ENCODE assay signal across 8 cellular contexts in the genomic region with DNA sequence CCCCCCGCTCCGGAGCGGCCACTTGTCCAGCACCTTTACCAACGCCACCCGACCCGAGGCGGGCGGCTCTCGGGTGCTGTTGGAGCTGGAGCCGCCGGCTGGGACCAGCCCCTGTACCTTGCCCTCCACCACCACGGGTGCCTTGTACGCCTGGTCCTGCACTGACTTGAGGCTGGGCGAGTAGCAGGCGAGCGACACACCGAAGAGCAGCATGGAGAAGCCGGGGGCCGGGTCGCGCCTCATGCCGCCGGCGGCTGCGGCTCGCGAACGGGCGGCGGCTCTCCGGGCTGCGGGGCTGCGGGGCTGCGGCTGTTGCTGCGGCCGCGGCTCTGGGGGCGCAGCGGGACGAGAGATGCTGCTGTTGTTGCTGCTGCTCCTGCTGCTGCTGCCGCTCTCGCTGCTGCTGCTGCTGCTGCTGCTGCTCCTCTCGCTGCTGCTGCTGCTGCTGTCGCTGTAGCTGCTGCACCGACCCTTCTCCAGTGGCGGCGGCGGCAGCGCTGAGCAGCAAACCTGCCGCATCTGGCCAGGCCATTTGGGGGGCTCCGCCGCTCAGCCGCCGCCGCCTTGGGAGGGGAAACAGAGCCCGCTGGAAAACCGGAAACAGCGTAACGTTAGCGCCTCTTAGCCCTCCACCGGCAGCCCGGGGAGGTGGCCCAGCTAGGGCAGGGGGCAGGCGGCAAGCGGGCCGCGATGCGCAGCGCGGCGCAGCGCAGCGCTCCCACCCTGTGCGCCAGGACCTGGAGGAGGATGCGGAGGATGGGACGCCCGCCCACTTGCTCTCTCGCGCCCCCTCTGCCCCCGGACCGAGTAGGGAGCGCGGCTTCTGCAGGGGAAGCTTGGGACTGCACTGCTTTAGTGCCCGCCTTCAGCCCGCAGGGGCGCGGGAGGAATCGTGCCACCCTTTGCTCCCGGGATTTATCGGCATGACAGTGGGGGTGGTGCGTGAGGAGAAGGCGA. TPM values are rescaled to one million over a fixed set of nuclear protein-coding genes. Genes with fewer than 3 reads are reported as not detected.
DNase-seq lines count a peak whose midpoint lies in the region; ATAC-seq and TF ChIP-seq lines count a peak whose summit lies in the region.

A gene (minus strand): TSS at position 749 of the 957 bp plus-strand sequence.

- peak; percentile 76 for ATAC-seq in GM19455 (IDR thresholded peaks at IDR 0.05; ENCODE audit: unreplicated experiment)
- peak; percentile 91 for ATAC-seq in Right ventricle myocardium superior (ENCODE audit: poor library complexity)

- in situ Hi-C loops in SK-MEL-5 (cut with HindIII; ENCODE audit: low pct_unique_long_range_greater_than_20kb, low sequenced_read_pairs), result no loop called here

- DNase-seq in CD8-positive, alpha-beta memory T cell, result peak; percentile 48 to 77 (median 52)
- peak in 1 of 2 experiments; percentile 7 for DNase-seq in HL-60 (ENCODE audit: low read depth in 1 of 2, low spot score in 1 of 2)
- DNase-seq in SK-MEL-5 (ENCODE audit: low read depth, low spot score), result peak; percentile 83
- peak; percentile 81 for DNase-seq in Right ventricle myocardium superior
- peak; percentile 69 to 86 (median 84) for DNase-seq in ovary
- peak; percentile 67 to 73 for DNase-seq in uterus

- POLR2A ChIA-PET in CD8-positive, alpha-beta memory T cell (lab: Charles Lee), result interaction anchor here (1.5 kb wide), 1 partner anchor 11 kb away, joined by 4 read pairs; no protein-coding TSS in a partner anchor

- H3K9me3 ChIP-seq in CD8-positive, alpha-beta memory T cell (ENCODE audit: low read length), result no peaks in the 10 kb centered on the region
- H3K9me3 ChIP-seq in ovary, result no peaks in the 10 kb centered on the region
- no peaks in the 10 kb centered on the region for H3K9me3 ChIP-seq in uterus

- H3K27ac ChIP-seq in CD8-positive, alpha-beta memory T cell (ENCODE audit: low read depth, low read length), result no peak within 1 kb of the TSS
- H3K27ac ChIP-seq in HL-60 (replicated peaks) (no peak within 1 kb of the TSS), ovary (peak within 1 kb of the TSS; percentile 49 to 75), uterus (peak within 1 kb of the TSS; percentile 37 to 57)

- H3K4me3 Mint-ChIP-seq in CD8-positive, alpha-beta memory T cell, result peak within 1 kb of the TSS; percentile 67 to 90 (median 74)
- peak within 1 kb of the TSS; percentile 76 for H3K4me3 Mint-ChIP-seq in activated naive CD8-positive, alpha-beta T cell

- H3K4me1 Mint-ChIP-seq in CD8-positive, alpha-beta memory T cell, result peaks cover 12 to 42% (median 33%) of the 10 kb centered on the region in 3 donors
- peaks cover 16% of the 10 kb centered on the region for H3K4me1 Mint-ChIP-seq in activated naive CD8-positive, alpha-beta T cell (ENCODE audit: low read depth)

- CTCF ChIA-PET in CD8-positive, alpha-beta memory T cell (lab: Charles Lee), result interaction anchor here (0.9 to 1.8 kb wide), 9 partner anchors 8 to 255 kb away, joined by 3 to 12 read pairs (median 3); no protein-coding TSS in a partner anchor

- H3K27me3 ChIP-seq in CD8-positive, alpha-beta memory T cell (ENCODE audit: insufficient read depth, low read length, poor library complexity, severe bottlenecking), result peaks cover 41% of the 10 kb centered on the region
- peaks cover 12% of the 10 kb centered on the region for H3K27me3 ChIP-seq in HL-60 (ENCODE audit: insufficient read depth, poor library complexity, severe bottlenecking)
- H3K27me3 ChIP-seq in ovary, result no peaks in the 10 kb centered on the region
- H3K27me3 ChIP-seq in uterus, result no peaks in the 10 kb centered on the region

- peak within 1 kb of the TSS in 1 of 8 donors; percentile 51 for H3K27ac Mint-ChIP-seq in CD8-positive, alpha-beta memory T cell
- no peak within 1 kb of the TSS for H3K27ac Mint-ChIP-seq in activated naive CD8-positive, alpha-beta T cell

- 0 to 1% (median 1%) methylated on average over 53 to 91 of the region's 91 CpGs for WGBS in ovary, 3 donors

- H3K27me3 Mint-ChIP-seq in CD8-positive, alpha-beta memory T cell, result peaks cover 33 to 52% of the 10 kb centered on the region in 2 donors
- H3K27me3 Mint-ChIP-seq in activated naive CD8-positive, alpha-beta T cell, result peaks cover 38% of the 10 kb centered on the region

- no peaks in the 10 kb centered on the region for H3K36me3 ChIP-seq in CD8-positive, alpha-beta memory T cell (ENCODE audit: insufficient read depth, low read length)
- H3K36me3 ChIP-seq in ovary (no peaks in the 10 kb centered on the region), uterus (no peaks in the 10 kb centered on the region)

- H3K9me3 Mint-ChIP-seq in CD8-positive, alpha-beta memory T cell, result peaks cover 0 to 1% (median 0%) of the 10 kb centered on the region in 5 donors
- H3K9me3 Mint-ChIP-seq in activated naive CD8-positive, alpha-beta T cell (ENCODE audit: low read depth), result no peaks in the 10 kb centered on the region

- TF ChIP-seq POLR2A in ovary (IDR thresholded peaks at IDR 0.05) (no peak), uterus (IDR thresholded peaks at IDR 0.05) (no peak)

- H3K4me1 ChIP-seq in CD8-positive, alpha-beta memory T cell (ENCODE audit: insufficient read depth, low read length), result peaks cover 13% of the 10 kb centered on the region
- H3K4me1 ChIP-seq in ovary (ENCODE audit: insufficient read depth) (peaks cover 4% of the 10 kb centered on the region), uterus (peaks cover 0 to 4% of the 10 kb centered on the region in 2 donors)

- no peak for TF ChIP-seq EP300 in ovary (IDR thresholded peaks at IDR 0.05)

- peak within 1 kb of the TSS; percentile 49 for H3K4me3 ChIP-seq in CD8-positive, alpha-beta memory T cell (ENCODE audit: low read length)
- H3K4me3 ChIP-seq in HL-60 (replicated peaks; ENCODE audit: insufficient read depth, low read length) (peak within 1 kb of the TSS; percentile 43), ovary (peak within 1 kb of the TSS; percentile 48), uterus (peak within 1 kb of the TSS; percentile 50 to 75)

- TF ChIP-seq CTCF in HL-60 (IDR thresholded peaks at IDR 0.05; ENCODE audit: insufficient read depth, low read length) (no peak), ovary (IDR thresholded peaks at IDR 0.05) (peak; percentile 35 to 62 (median 58)), uterus (IDR thresholded peaks at IDR 0.05) (peak; percentile 33 to 78 (median 56))

- intact Hi-C loops in Right ventricle myocardium superior (cut with DNase I) (no loop called here), ovary (cut with DNase I) (no loop called here), uterus (cut with DNase I; ENCODE audit: low total_unique reads) (no loop called here)

- H3K36me3 Mint-ChIP-seq in CD8-positive, alpha-beta memory T cell, result peaks cover 0 to 3% (median 0%) of the 10 kb centered on the region in 3 donors
- no peaks in the 10 kb centered on the region for H3K36me3 Mint-ChIP-seq in activated naive CD8-positive, alpha-beta T cell

RNA-seq across cellular contexts. Expression of the gene that starts here (rescaled TPM):
- total RNA-seq in CD8-positive, alpha-beta memory T cell, result under 1 TPM; 0.18 to 0.24 TPM
- not detected for polyA plus RNA-seq in CD8-positive, alpha-beta memory T cell
- 7.3 and 7.8 TPM in 2 replicates for total RNA-seq in SK-MEL-5 (2014; rRNA removed; shearing (Covaris generic))
- 8.5 and 9.5 TPM in 2 replicates for polyA plus RNA-seq in SK-MEL-5 (2015; cell fraction: cytosol; rRNA removed)
- polyA plus RNA-seq in SK-MEL-5 (2015; cell fraction: nucleus; rRNA removed), result 12.1 and 15.1 TPM in 2 replicates
- 2.1 TPM for total RNA-seq in Right ventricle myocardium superior
- total RNA-seq in ovary, result 10 to 100 TPM in 5 of 7 donors, 1 to 10 TPM in 2; 6.4 to 32.6 (median 25.5) TPM
- polyA plus RNA-seq in ovary, result 10 to 100 TPM in 1 of 2 donors, 1 to 10 TPM in 1; 2.6 to 10.1 TPM
- total RNA-seq in uterus, result 10 to 100 TPM in 1 of 4 donors, 1 to 10 TPM in 2, not detected in 1; 2.5 to 21.2 (median 4.5) TPM

Comparison
In these comparisons a context has a peak if more than half of its experiments do, and no peak if none do; other contexts are left out.
1. Peak in DNase-seq and H3K4me3 ChIP-seq in CD8-positive, alpha-beta memory T cell; RNA of the gene not detected or under 1 TPM.
2. H3K27ac ChIP-seq: peak in ovary (2 of 2) and uterus (2 of 2); none in CD8-positive, alpha-beta memory T cell (single experiment) and HL-60 (single experiment).
3. Peak in every context shown above with its lines, with median percentiles within 50 percentile points of each other: H3K4me3 ChIP-seq.